8 cellular contexts compared by ENCODE assay signal in genomic region chr16:31105677-31106213, GRCh38. TPM values are rescaled to one million over a fixed set of nuclear protein-coding genes. Genes with fewer than 3 reads are reported as not detected.
DNase-seq lines count a peak whose midpoint lies in the region; ATAC-seq and TF ChIP-seq lines count a peak whose summit lies in the region.

No MANE protein-coding gene starts in this region.

- peak; percentile 69 to 77 for TF ChIP-seq RAD21 in liver (IDR thresholded peaks at IDR 0.05)

- peak; percentile 92 for DNase-seq in AG20443 (ENCODE audit: low spot score)
- DNase-seq in NCI-H1092 (lab: John Stamatoyannopoulos, UW), result peak; percentile 47
- DNase-seq in activated CD4-positive, CD25-positive, alpha-beta regulatory T cell treated with anti-CD3 and anti-CD28 coated beads, Interleukin-2, amount 50 U/mL, for 72 hours, result peak; percentile 89
- peak; percentile 63 to 73 for DNase-seq in central memory CD8-positive, alpha-beta T cell (ENCODE audit: low spot score in 2 of 2)
- DNase-seq in stimulated activated CD4-positive, alpha-beta T cell treated with anti-CD3 and anti-CD28 coated beads, TNF-alpha, amount 100 ng/mL, for 1 hour (ENCODE audit: low read depth in 3 of 3, low spot score in 1 of 3), result peak; percentile 19 to 82 (median 44)

- H3K4me1 Mint-ChIP-seq in central memory CD8-positive, alpha-beta T cell, result peaks cover 15% of the 10 kb centered on the region

- no peaks in the 10 kb centered on the region for H3K36me3 Mint-ChIP-seq in central memory CD8-positive, alpha-beta T cell (ENCODE audit: insufficient read depth)

- H3K4me1 ChIP-seq in liver (ENCODE audit: control insufficient read depth in 4 of 4, insufficient read depth in 4 of 4, low read length in 3 of 4), result peaks cover 0 to 26% (median 17%) of the 10 kb centered on the region in 4 donors

- H3K9ac ChIP-seq in liver (ENCODE audit: low read depth in 1 of 2, low read length in 2 of 2), result no peak overlapping the region

- H3K4me3 Mint-ChIP-seq in central memory CD8-positive, alpha-beta T cell, result no peak overlapping the region

- H3K27me3 ChIP-seq in liver (ENCODE audit: control insufficient read depth in 4 of 4, insufficient read depth in 4 of 4, low read length in 3 of 4), result no peaks in the 10 kb centered on the region

- no peak overlapping the region for H3K4me3 ChIP-seq in liver (ENCODE audit: low read depth in 1 of 3, low read length in 3 of 3)

- ATAC-seq in GM19043 (IDR thresholded peaks at IDR 0.05; ENCODE audit: low read depth, unreplicated experiment), result peak; percentile 38
- peak; percentile 59 for ATAC-seq in central memory CD8-positive, alpha-beta T cell (replicated peaks; ENCODE audit: extremely low read depth, poor library complexity, severe bottlenecking)
- no peak for ATAC-seq in HG02870 (IDR thresholded peaks at IDR 0.05; ENCODE audit: unreplicated experiment)

- H3K27ac Mint-ChIP-seq in central memory CD8-positive, alpha-beta T cell (ENCODE audit: low read depth), result no peak overlapping the region

- H3K9me3 Mint-ChIP-seq in central memory CD8-positive, alpha-beta T cell, result no peaks in the 10 kb centered on the region

- no peaks in the 10 kb centered on the region for H3K36me3 ChIP-seq in liver (ENCODE audit: control insufficient read depth in 4 of 4, insufficient read depth in 3 of 4, low read depth in 1 of 4, low read length in 3 of 4)

- H3K27ac ChIP-seq in liver (ENCODE audit: low read depth in 1 of 2, low read length in 2 of 2), result peak overlapping the region; percentile 22 to 75

- no peaks in the 10 kb centered on the region for H3K27me3 Mint-ChIP-seq in central memory CD8-positive, alpha-beta T cell

- no peaks in the 10 kb centered on the region for H3K9me3 ChIP-seq in liver (ENCODE audit: control insufficient read depth in 4 of 4, low read length in 3 of 4)

- TF ChIP-seq CTCF in liver (IDR thresholded peaks at IDR 0.05; ENCODE audit: low read depth, low read length, missing input control), result peak; percentile 82

- WGBS in liver, result 5% methylated on average over 33 of the region's 33 CpGs

TF ChIP-seq in liver, 16 proteins besides CTCF, POLR2A, EP300 and RAD21:
- TF ChIP-seq MAX (IDR thresholded peaks at IDR 0.05), result no peak
- peak; percentile 21 for TF ChIP-seq FOXA1 (IDR thresholded peaks at IDR 0.05)
- TF ChIP-seq JUND (IDR thresholded peaks at IDR 0.05), result no peak
- peak; percentile 88 to 93 for TF ChIP-seq RXRA (IDR thresholded peaks at IDR 0.05)
- peak in 1 of 2 donors; percentile 72 for TF ChIP-seq HNF4A (conservative IDR thresholded peaks at IDR 0.05)
- no peak for TF ChIP-seq HNF4G (IDR thresholded peaks at IDR 0.05)
- TF ChIP-seq FOXA2 (IDR thresholded peaks at IDR 0.05), result peak; percentile 41
- TF ChIP-seq GABPA (IDR thresholded peaks at IDR 0.05 in 1 of 2, conservative IDR thresholded peaks at IDR 0.05 in 1 of 2), result peak in 1 of 2 donors; percentile 52
- TF ChIP-seq REST (IDR thresholded peaks at IDR 0.05), result peak; percentile 36
- peak; percentile 73 for TF ChIP-seq NR2F2 (IDR thresholded peaks at IDR 0.05)
- TF ChIP-seq ZBTB33 (IDR thresholded peaks at IDR 0.05), result peak; percentile 54
- TF ChIP-seq SP1 (IDR thresholded peaks at IDR 0.05), result peak; percentile 87
- TF ChIP-seq TAF1 (conservative IDR thresholded peaks at IDR 0.05), result no peak
- peak; percentile 60 for TF ChIP-seq YY1 (IDR thresholded peaks at IDR 0.05)
- TF ChIP-seq EGR1 (IDR thresholded peaks at IDR 0.05; ENCODE audit: low read depth in 2 of 2), result peak in 1 of 2 donors; percentile 68
- TF ChIP-seq ATF3 (IDR thresholded peaks at IDR 0.05), result no peak
TF ChIP-seq in liver: peak in this region for 11.

RNA-seq across cellular contexts. Expression of gene BCKDK, which starts 2.4 kb away (rescaled TPM):
- total RNA-seq in liver, result 10 to 100 TPM; 10.0 to 29.5 TPM
- 10 to 100 TPM; 40.2 to 41.6 TPM for polyA plus RNA-seq in liver

RNA-seq across cellular contexts. Expression of gene VKORC1, which starts 11.1 kb away (rescaled TPM):
- 100 to 1,000 TPM in 1 of 2 donors, 10 to 100 TPM in 1; 29.9 to 166 TPM for total RNA-seq in liver
- 100 to 1,000 TPM; 360 to 519 TPM for polyA plus RNA-seq in liver

RNA-seq across cellular contexts. Expression of gene KAT8, which starts 11.7 kb away (rescaled TPM):
- total RNA-seq in liver, result 10 to 100 TPM; 20.9 to 37.4 TPM
- 10 to 100 TPM; 15.9 to 18.3 TPM for polyA plus RNA-seq in liver

RNA-seq across cellular contexts. Expression of gene PRSS53, which starts 17.0 kb away (rescaled TPM):
- total RNA-seq in liver, result 10 to 100 TPM in 1 of 2 donors, under 1 TPM in 1; 0.51 to 14.5 TPM
- polyA plus RNA-seq in liver, result 1 to 10 TPM; 1.6 to 4.4 TPM

RNA-seq across cellular contexts. Expression of gene PRSS8, which starts 29.8 kb away (rescaled TPM):
- total RNA-seq in liver, result 1 to 10 TPM; 1.1 to 8.3 TPM
- 10 to 100 TPM in 1 of 2 donors, 1 to 10 TPM in 1; 8.5 to 50.1 TPM for polyA plus RNA-seq in liver
